In the genomic region with DNA sequence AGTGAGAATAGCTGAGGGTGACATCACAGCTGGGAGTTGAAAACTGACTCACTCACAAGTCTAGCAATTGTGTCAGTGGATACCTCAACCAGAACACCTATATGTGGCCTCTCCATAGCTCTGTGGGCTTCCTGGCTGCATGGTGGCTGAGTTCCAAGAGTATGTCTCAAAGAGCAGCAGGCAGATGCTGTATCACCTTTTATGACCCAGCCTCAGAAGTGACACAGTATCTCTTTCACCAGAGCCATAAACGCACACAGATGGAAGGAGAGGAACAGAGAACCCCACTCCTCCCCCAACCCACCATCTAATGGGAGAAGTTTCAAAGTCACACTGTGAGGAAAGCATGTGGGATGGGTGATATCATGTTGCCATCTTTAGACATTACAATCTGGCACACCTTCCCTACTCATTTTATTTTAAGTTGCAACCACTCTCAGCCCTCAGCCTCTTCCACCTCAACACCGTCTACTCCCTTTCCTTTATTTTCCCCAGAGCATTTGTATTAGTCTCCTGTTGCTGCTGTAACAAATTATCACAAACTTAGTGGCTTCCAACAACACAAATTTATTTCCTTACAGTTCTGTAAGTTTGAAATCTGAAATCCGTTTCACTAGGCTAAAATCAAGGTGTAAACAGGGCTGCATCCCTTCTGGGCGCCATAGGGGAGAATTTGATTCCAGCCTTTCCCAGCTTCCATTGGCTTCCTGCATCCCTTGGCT, we compare ENCODE assay signal across 18 cellular contexts.
DNase-seq lines count a peak whose midpoint lies in the region; ATAC-seq lines count a peak whose summit lies in the region.
"Had no signal": no experiment of that assay in that cellular context is flagged by ENCODE, and none has a peak within 500 bp of the region (broad histone marks: within the 10 kb centered on the region; RNA-seq: fewer than 3 reads in every experiment).

No MANE protein-coding gene starts in this region.

- no peaks in the 10 kb centered on the region for H3K4me1 Mint-ChIP-seq in activated naive CD8-positive, alpha-beta T cell treated with anti-CD3 and anti-CD28 coated beads, Interleukin-2, amount 50 U/mL, for 24 hours
- H3K4me1 Mint-ChIP-seq in activated naive CD8-positive, alpha-beta T cell treated with anti-CD3 and anti-CD28 coated beads for 36 hours: no peaks in the 10 kb centered on the region
- no peaks in the 10 kb centered on the region for H3K4me1 Mint-ChIP-seq in stimulated activated naive CD8-positive, alpha-beta T cell treated with anti-CD3 and anti-CD28 coated beads, Interleukin-15, amount 100 ng/mL, for 72 hours
- H3K4me1 Mint-ChIP-seq in T-cell: no peaks in the 10 kb centered on the region
- H3K4me1 Mint-ChIP-seq: CD4-positive, CD25-positive, alpha-beta regulatory T cell; neural crest cell had no signal

- H3K36me3 Mint-ChIP-seq in activated naive CD8-positive, alpha-beta T cell treated with anti-CD3 and anti-CD28 coated beads, Interleukin-2, amount 50 U/mL, for 24 hours (ENCODE audit: low read depth): no peaks in the 10 kb centered on the region
- no peaks in the 10 kb centered on the region for H3K36me3 Mint-ChIP-seq in activated naive CD8-positive, alpha-beta T cell treated with anti-CD3 and anti-CD28 coated beads for 36 hours
- H3K36me3 Mint-ChIP-seq in T-cell: no peaks in the 10 kb centered on the region
- H3K36me3 Mint-ChIP-seq: CD4-positive, CD25-positive, alpha-beta regulatory T cell had no signal

- H3K27me3 Mint-ChIP-seq in activated naive CD8-positive, alpha-beta T cell treated with anti-CD3 and anti-CD28 coated beads, Interleukin-2, amount 50 U/mL, for 24 hours: no peaks in the 10 kb centered on the region
- H3K27me3 Mint-ChIP-seq in activated naive CD8-positive, alpha-beta T cell treated with anti-CD3 and anti-CD28 coated beads for 36 hours: peaks cover 5% of the 10 kb centered on the region
- H3K27me3 Mint-ChIP-seq in stimulated activated naive CD8-positive, alpha-beta T cell treated with anti-CD3 and anti-CD28 coated beads, Interleukin-15, amount 100 ng/mL, for 72 hours: no peaks in the 10 kb centered on the region
- H3K27me3 Mint-ChIP-seq in T-cell: peaks cover 3 to 11% of the 10 kb centered on the region in 2 donors

- POLR2A ChIA-PET in T-cell (lab: Charles Lee): no interaction called here

- H3K9me3 Mint-ChIP-seq in activated naive CD8-positive, alpha-beta T cell treated with anti-CD3 and anti-CD28 coated beads, Interleukin-2, amount 50 U/mL, for 24 hours: no peaks in the 10 kb centered on the region
- no peaks in the 10 kb centered on the region for H3K9me3 Mint-ChIP-seq in activated naive CD8-positive, alpha-beta T cell treated with anti-CD3 and anti-CD28 coated beads for 36 hours
- H3K9me3 Mint-ChIP-seq in stimulated activated naive CD8-positive, alpha-beta T cell treated with anti-CD3 and anti-CD28 coated beads, Interleukin-15, amount 100 ng/mL, for 72 hours: no peaks in the 10 kb centered on the region
- no peaks in the 10 kb centered on the region for H3K9me3 Mint-ChIP-seq in T-cell

- peak; percentile 57 for ATAC-seq in activated naive CD8-positive, alpha-beta T cell treated with anti-CD3 and anti-CD28 coated beads, Interleukin-2, amount 50 U/mL, for 24 hours
- peak; percentile 23 for ATAC-seq in stimulated activated naive CD8-positive, alpha-beta T cell treated with anti-CD3 and anti-CD28 coated beads, Interleukin-15, amount 100 ng/mL, for 72 hours
- no peak for ATAC-seq in T-cell (replicated peaks in 1 of 4)
- ATAC-seq: A549, WTC11 had no signal

- CTCF ChIA-PET in T-cell (lab: Charles Lee): no interaction called here

- H3K27ac Mint-ChIP-seq in activated naive CD8-positive, alpha-beta T cell treated with anti-CD3 and anti-CD28 coated beads, Interleukin-2, amount 50 U/mL, for 24 hours: no peak overlapping the region
- no peak overlapping the region for H3K27ac Mint-ChIP-seq in activated naive CD8-positive, alpha-beta T cell treated with anti-CD3 and anti-CD28 coated beads for 36 hours
- H3K27ac Mint-ChIP-seq in stimulated activated naive CD8-positive, alpha-beta T cell treated with anti-CD3 and anti-CD28 coated beads, Interleukin-15, amount 100 ng/mL, for 72 hours: no peak overlapping the region
- no peak overlapping the region for H3K27ac Mint-ChIP-seq in T-cell
- H3K27ac Mint-ChIP-seq: CD4-positive, CD25-positive, alpha-beta regulatory T cell; WTC11 had no signal

- H3K4me3 Mint-ChIP-seq in activated naive CD8-positive, alpha-beta T cell treated with anti-CD3 and anti-CD28 coated beads, Interleukin-2, amount 50 U/mL, for 24 hours: no peak overlapping the region
- H3K4me3 Mint-ChIP-seq in activated naive CD8-positive, alpha-beta T cell treated with anti-CD3 and anti-CD28 coated beads for 36 hours: no peak overlapping the region
- H3K4me3 Mint-ChIP-seq in stimulated activated naive CD8-positive, alpha-beta T cell treated with anti-CD3 and anti-CD28 coated beads, Interleukin-15, amount 100 ng/mL, for 72 hours: no peak overlapping the region
- H3K4me3 Mint-ChIP-seq in T-cell: no peak overlapping the region
- H3K4me3 Mint-ChIP-seq: CD4-positive, CD25-positive, alpha-beta regulatory T cell; neural crest cell; WTC11 had no signal

- no peak for DNase-seq in activated naive CD8-positive, alpha-beta T cell treated with anti-CD3 and anti-CD28 coated beads, Interleukin-2, amount 50 U/mL, for 24 hours
- DNase-seq in activated naive CD8-positive, alpha-beta T cell treated with anti-CD3 and anti-CD28 coated beads for 36 hours: no peak
- DNase-seq in astrocyte of the hippocampus (ENCODE audit: low read depth, low spot score) (peak; percentile 11), kidney glomerular epithelial cell (lab: John Stamatoyannopoulos, UW) (peak; percentile 15), 8988T (no peak), T-cell (no peak)
- no peak for DNase-seq in stimulated activated naive CD8-positive, alpha-beta T cell treated with anti-CD3 and anti-CD28 coated beads, Interleukin-15, amount 100 ng/mL, for 72 hours
- no peak for DNase-seq in activated CD4-positive, alpha-beta T cell treated with anti-CD3 and anti-CD28 coated beads for 4 hours
- DNase-seq: activated effector memory CD4-positive, alpha-beta T cell treated with Interleukin-2 at 50 U/mL for 16 hours; CD4-positive, CD25-positive, alpha-beta regulatory T cell; effector CD4-positive, alpha-beta T cell; NCI-H187 treated with DMSO at 0.1 percent for 48 hours; NCI-H82; RPMI8226; stimulated activated CD4-positive, alpha-beta T cell treated with anti-CD3 and anti-CD28 coated beads, Interleukin-4, amount 100 ng/mL, for 4 hours had no signal

Comparison
In these comparisons a context has a peak if more than half of its experiments do, and no peak if none do; other contexts are left out.
1. ATAC-seq: peak in activated naive CD8-positive, alpha-beta T cell treated with anti-CD3 and anti-CD28 coated beads, Interleukin-2, amount 50 U/mL, for 24 hours (single experiment) and stimulated activated naive CD8-positive, alpha-beta T cell treated with anti-CD3 and anti-CD28 coated beads, Interleukin-15, amount 100 ng/mL, for 72 hours (single experiment); none in T-cell (0 of 4).
2. DNase-seq: peak in astrocyte of the hippocampus (single experiment) and kidney glomerular epithelial cell (single experiment); none in activated naive CD8-positive, alpha-beta T cell treated with anti-CD3 and anti-CD28 coated beads, Interleukin-2, amount 50 U/mL, for 24 hours (single experiment), activated naive CD8-positive, alpha-beta T cell treated with anti-CD3 and anti-CD28 coated beads for 36 hours (single experiment), stimulated activated naive CD8-positive, alpha-beta T cell treated with anti-CD3 and anti-CD28 coated beads, Interleukin-15, amount 100 ng/mL, for 72 hours (0 of 2), 8988T (single experiment), T-cell (0 of 34) and activated CD4-positive, alpha-beta T cell treated with anti-CD3 and anti-CD28 coated beads for 4 hours (0 of 2).